8 cellular contexts compared by ENCODE assay signal in genomic region chr3:191499307-191500125, GRCh38. TPM values are rescaled to one million over a fixed set of nuclear protein-coding genes. Genes with fewer than 3 reads are reported as not detected.
A peak's percentile ranks its signal among the peaks of the same experiment; 100 is the strongest.
DNase-seq lines count a peak whose midpoint lies in the region; ATAC-seq lines count a peak whose summit lies in the region.

No MANE protein-coding gene starts in this region.

- no peaks in the 10 kb centered on the region for H3K36me3 ChIP-seq in endocrine pancreas (ENCODE audit: control insufficient read depth, insufficient read depth, low read length)

- H3K27me3 Mint-ChIP-seq in activated CD8-positive, alpha-beta T cell treated with anti-CD3 and anti-CD28 coated beads, Interleukin-2, amount 10 ng/mL, durations not matched to agents 7 days and 5 days (ENCODE audit: low read depth) = no peaks in the 10 kb centered on the region

- H3K36me3 Mint-ChIP-seq in activated CD8-positive, alpha-beta T cell treated with anti-CD3 and anti-CD28 coated beads, Interleukin-2, amount 10 ng/mL, durations not matched to agents 7 days and 5 days (ENCODE audit: low read depth) = no peaks in the 10 kb centered on the region

- no peaks in the 10 kb centered on the region for H3K27me3 ChIP-seq in endocrine pancreas (ENCODE audit: control insufficient read depth, insufficient read depth, low read length)

- POLR2A ChIA-PET in activated CD8-positive, alpha-beta T cell treated with anti-CD3 and anti-CD28 coated beads, Interleukin-2, amount 10 ng/mL, durations not matched to agents 7 days and 5 days (lab: Charles Lee) = no interaction called here

- no peaks in the 10 kb centered on the region for H3K4me1 Mint-ChIP-seq in activated CD8-positive, alpha-beta T cell treated with anti-CD3 and anti-CD28 coated beads, Interleukin-2, amount 10 ng/mL, durations not matched to agents 7 days and 5 days (ENCODE audit: low read depth)

- ATAC-seq in HG03095 (IDR thresholded peaks at IDR 0.05; ENCODE audit: unreplicated experiment) (no peak), GM19463 (IDR thresholded peaks at IDR 0.05; ENCODE audit: unreplicated experiment) (no peak)
- ATAC-seq in activated CD8-positive, alpha-beta T cell treated with anti-CD3 and anti-CD28 coated beads, Interleukin-2, amount 10 ng/mL, durations not matched to agents 7 days and 5 days = no peak

- no peak overlapping the region for H3K27ac Mint-ChIP-seq in activated CD8-positive, alpha-beta T cell treated with anti-CD3 and anti-CD28 coated beads, Interleukin-2, amount 10 ng/mL, durations not matched to agents 7 days and 5 days

- no peaks in the 10 kb centered on the region for H3K9me3 Mint-ChIP-seq in activated CD8-positive, alpha-beta T cell treated with anti-CD3 and anti-CD28 coated beads, Interleukin-2, amount 10 ng/mL, durations not matched to agents 7 days and 5 days (ENCODE audit: insufficient read depth)

- CTCF ChIA-PET in activated CD8-positive, alpha-beta T cell treated with anti-CD3 and anti-CD28 coated beads, Interleukin-2, amount 10 ng/mL, durations not matched to agents 7 days and 5 days (lab: Charles Lee) = no interaction called here

- H3K4me3 ChIP-seq in endocrine pancreas (ENCODE audit: control insufficient read depth, insufficient read depth, low read length) = peak overlapping the region; percentile 53

- H3K4me3 Mint-ChIP-seq in activated CD8-positive, alpha-beta T cell treated with anti-CD3 and anti-CD28 coated beads, Interleukin-2, amount 10 ng/mL, durations not matched to agents 7 days and 5 days = no peak overlapping the region

- H3K9me3 ChIP-seq in endocrine pancreas (ENCODE audit: control insufficient read depth, low read length) = no peaks in the 10 kb centered on the region

- no peak overlapping the region for H3K9ac ChIP-seq in endocrine pancreas (ENCODE audit: control insufficient read depth, insufficient read depth, low read length)

- H3K4me1 ChIP-seq in endocrine pancreas (ENCODE audit: control insufficient read depth, insufficient read depth, low read length) = peaks cover 5% of the 10 kb centered on the region

- DNase-seq in DMS153 (lab: John Stamatoyannopoulos, UW) (peak; percentile 47), NCI-H226 (peak; percentile 51), nucleus accumbens (lab: John Stamatoyannopoulos, UW) (peak in 51 of 56 donors; percentile 3 to 82 (median 45)), DMS53 treated with DMSO at 0.1 percent for 48 hours (lab: John Stamatoyannopoulos, UW; ENCODE audit: unreplicated experiment) (no peak)
- DNase-seq in activated CD8-positive, alpha-beta T cell treated with anti-CD3 and anti-CD28 coated beads, Interleukin-2, amount 10 ng/mL, durations not matched to agents 7 days and 5 days = no peak

RNA-seq across cellular contexts. Expression of gene PYDC2, which starts 38.6 kb away (rescaled TPM):
- not detected for total RNA-seq in activated CD8-positive, alpha-beta T cell treated with anti-CD3 and anti-CD28 coated beads, Interleukin-2, amount 10 ng/mL, durations not matched to agents 7 days and 5 days

Comparison
In these comparisons a context has a peak if more than half of its experiments do, and no peak if none do; other contexts are left out.
1. DNase-seq: peak in DMS153 (single experiment), NCI-H226 (single experiment) and nucleus accumbens (51 of 56); none in activated CD8-positive, alpha-beta T cell treated with anti-CD3 and anti-CD28 coated beads, Interleukin-2, amount 10 ng/mL, durations not matched to agents 7 days and 5 days (single experiment) and DMS53 treated with DMSO at 0.1 percent for 48 hours (single experiment).